In genomic region chr12:23719493-23719892, GRCh38 we compare ENCODE assay signal across 30 cellular contexts.
A peak's percentile ranks its signal among the peaks of the same experiment; 100 is the strongest.
DNase-seq lines count a peak whose midpoint lies in the region; ATAC-seq, FAIRE-seq and TF ChIP-seq lines count a peak whose summit lies in the region.
"Had no signal": no experiment of that assay in that cellular context is flagged by ENCODE, and none has a peak within 500 bp of the region (broad histone marks: within the 10 kb centered on the region; RNA-seq: fewer than 3 reads in every experiment).

No MANE protein-coding gene starts in this region.

- H3K79me2 ChIP-seq in K562 (ENCODE audit: control insufficient read depth, insufficient read depth, low read length), result peaks cover 58% of the 10 kb centered on the region

- TF ChIP-seq RAD21 in K562 (CRISPR knock-in tag; conservative IDR thresholded peaks at IDR 0.05 in 1 of 2, IDR thresholded peaks at IDR 0.05 in 1 of 2), result no peak

- peaks cover 0 to 18% of the 10 kb centered on the region in 2 experiments; a peak in 3 of 5 replicates for H3K4me1 ChIP-seq in K562 (replicated peaks in 1 of 2; ENCODE audit: control insufficient read depth in 2 of 2, insufficient read depth in 2 of 2, low read length in 2 of 2)
- H3K4me1 ChIP-seq: A549; BE2C; BLaER1; BLaER1 treated with 17β-estradiol and CSF1 and Interleukin-3, amounts not matched to agents 10 nM and 100 nM had no signal

- no TSS peak for BruUV-seq in K562 (replicated peaks; lab: Mats Ljungman, UMichigan)

- H2AFZ ChIP-seq in K562 (ENCODE audit: low read depth, low read length), result peak overlapping the region; percentile 54

- no peaks in the 10 kb centered on the region for H3K9me1 ChIP-seq in K562 (ENCODE audit: control insufficient read depth, insufficient read depth, low read length)

- DNase-seq in HTR-8/SVneo (ENCODE audit: insufficient read length, low spot score) (no peak), K562 (ENCODE audit: extremely low read depth in 1 of 4, low spot score in 3 of 4) (no peak), NCI-H2171 (lab: John Stamatoyannopoulos, UW) (no peak)
- no peak for DNase-seq in activated CD4-positive, alpha-beta T cell treated with anti-CD3 and anti-CD28 coated beads for 48 hours
- DNase-seq: 8988T; ACHN; AML-193; BE2C; C1 segment of cervical spinal cord; Caco-2; Calu3; CD4-positive, alpha-beta memory T cell; CD4-positive, alpha-beta T cell; CD4-positive, CD25-positive, alpha-beta regulatory T cell; CD8-positive, alpha-beta memory T cell; CD8-positive, alpha-beta T cell; COR-L47; DMS 273 treated with DMSO at 0.1 percent for 48 hours; DMS153; DMS53; DMS79; DMS79 treated with DMSO at 0.1 percent for 48 hours; DND-41; EL had no signal

- in situ Hi-C loops in K562 (cut with MboI), result no loop called here

- no peak for TF ChIP-seq POLR2A in K562 (conservative IDR thresholded peaks at IDR 0.05)

- peak overlapping the region; percentile 34 for H3K4me3 ChIP-seq in K562
- H3K4me3 ChIP-seq: A549; BLaER1; BLaER1 treated with 17β-estradiol and CSF1 and Interleukin-3, amounts not matched to agents 10 nM and 100 nM had no signal

- peak overlapping the region; percentile 81 for H3K27ac ChIP-seq in K562 (ENCODE audit: extremely low read depth, low read depth, low read length)
- H3K27ac ChIP-seq: 22Rv1; A549; BLaER1; BLaER1 treated with 17β-estradiol and CSF1 and Interleukin-3, amounts not matched to agents 10 nM and 100 nM; C4-2B had no signal

- peak overlapping the region; percentile 61 to 75; a peak in 3 of 4 replicates for H3K9ac ChIP-seq in K562 (ENCODE audit: insufficient read depth in 1 of 2, low read depth in 2 of 2, low read length in 2 of 2)
- H3K9ac ChIP-seq: BLaER1; BLaER1 treated with 17β-estradiol and CSF1 and Interleukin-3, amounts not matched to agents 10 nM and 100 nM had no signal

- H3K9me3 ChIP-seq in K562 (replicated peaks; ENCODE audit: control insufficient read depth, insufficient read depth, low read depth, low read length), result no peaks in the 10 kb centered on the region
- H3K9me3 ChIP-seq: A549; BE2C; BLaER1; BLaER1 treated with 17β-estradiol and CSF1 and Interleukin-3, amounts not matched to agents 10 nM and 100 nM; Caco-2 had no signal

- CTCF ChIA-PET in K562 (lab: Yijun Ruan, JAX; ENCODE audit: low intra/inter-chr PET ratio), result no interaction called here

- no peak for TF ChIP-seq CTCF in K562 (IDR thresholded peaks at IDR 0.05 in 2 of 3, conservative IDR thresholded peaks at IDR 0.05 in 1 of 3; ENCODE audit: insufficient read depth in 2 of 3, low read depth in 1 of 3, low read length in 3 of 3)

- H3K27me3 ChIP-seq in K562 (ENCODE audit: control insufficient read depth in 2 of 2, insufficient read depth in 2 of 2, low read length in 2 of 2), result no peaks in the 10 kb centered on the region
- H3K27me3 ChIP-seq: BE2C; BLaER1; BLaER1 treated with 17β-estradiol and CSF1 and Interleukin-3, amounts not matched to agents 10 nM and 100 nM had no signal

- POLR2A ChIA-PET in K562 (lab: Yijun Ruan, JAX), result interaction anchor here (1.3 kb wide), 1 partner anchor 10 kb away, joined by 3 read pairs; no protein-coding TSS in a partner anchor

- TF ChIP-seq EP300 in K562 (IDR thresholded peaks at IDR 0.05; ENCODE audit: low read length), result no peak

- peaks cover 5% of the 10 kb centered on the region; the same call in 1 of the 3 replicates for H3K36me3 ChIP-seq in K562 (ENCODE audit: control insufficient read depth, insufficient read depth, low read length)
- H3K36me3 ChIP-seq: BE2C; BLaER1; BLaER1 treated with 17β-estradiol and CSF1 and Interleukin-3, amounts not matched to agents 10 nM and 100 nM had no signal

- intact Hi-C loops in K562 (cut with micrococcal nuclease), result no loop called here

- peak overlapping the region; percentile 73 for H3K4me2 ChIP-seq in K562 (ENCODE audit: insufficient read depth, low read length)
- H3K4me2 ChIP-seq: A549; BLaER1; BLaER1 treated with 17β-estradiol and CSF1 and Interleukin-3, amounts not matched to agents 10 nM and 100 nM had no signal

- FAIRE-seq in HTR-8/SVneo (lab: Jason Lieb, UNC) (peak; percentile 31), K562 (lab: Jason Lieb, UNC) (no peak)
- FAIRE-seq: A204.1, A549 had no signal

- ATAC-seq in K562, result peak; percentile 4
- ATAC-seq: A549; CD8-positive, alpha-beta T cell had no signal

- H4K20me1 ChIP-seq in K562 (replicated peaks; ENCODE audit: control insufficient read depth, insufficient read depth, low read length), result no peaks in the 10 kb centered on the region
- H4K20me1 ChIP-seq: BLaER1; BLaER1 treated with 17β-estradiol and CSF1 and Interleukin-3, amounts not matched to agents 10 nM and 100 nM had no signal

- WGBS in K562 (ENCODE audit: insufficient coverage, low coverage, missing lambda C conversion rate), result 8% methylated on average over 2 of the region's 2 CpGs

TF ChIP-seq in K562, 482 proteins besides CTCF, POLR2A, EP300 and RAD21 (continues in another document):
- TF ChIP-seq REST (CRISPR knock-in tag; IDR thresholded peaks at IDR 0.05; ENCODE audit: low read depth) (no peak), ZNF384 (IDR thresholded peaks at IDR 0.05; ENCODE audit: low read depth, low read length) (peak; percentile 25; the same call in 1 of the 2 replicates), CHD1 (IDR thresholded peaks at IDR 0.05; ENCODE audit: low read length) (no peak), ZNF121 (CRISPR knock-in tag; conservative IDR thresholded peaks at IDR 0.05) (peak; percentile 76), HDAC3 (IDR thresholded peaks at IDR 0.05; ENCODE audit: borderline replicate concordance, partially characterized antibody) (no peak), RBM25 (IDR thresholded peaks at IDR 0.05; ENCODE audit: low read depth, low read length, severe bottlenecking) (peak; percentile 58), NCOA2 (IDR thresholded peaks at IDR 0.05; ENCODE audit: partially characterized antibody in 2 of 2) (no peak), HMGXB4 (CRISPR knock-in tag; IDR thresholded peaks at IDR 0.05) (no peak), BCOR (IDR thresholded peaks at IDR 0.05) (0 out of 2 replicates have a peak, but pooled peaks have one; percentile 14), VEZF1 (CRISPR knock-in tag; IDR thresholded peaks at IDR 0.05) (no peak), KAT7 (CRISPR knock-in tag; IDR thresholded peaks at IDR 0.05; ENCODE audit: borderline replicate concordance) (no peak), PTRF (tag; IDR thresholded peaks at IDR 0.05) (no peak), EHMT2 (IDR thresholded peaks at IDR 0.05) (no peak)
